In genomic region chr11:9757809-9758675, GRCh38 we compare ENCODE assay signal across 1 cellular context.
A peak's percentile ranks its signal among the peaks of the same experiment; 100 is the strongest.
TF ChIP-seq lines count a peak whose summit lies in the region.

No MANE protein-coding gene starts in this region.

TF ChIP-seq in HepG2, 621 proteins besides CTCF, POLR2A, EP300 and RAD21 (continued from another document and continues in another):
- TF ChIP-seq ZNF280D (CRISPR knock-in tag; IDR thresholded peaks at IDR 0.05) = no peak
- no peak for TF ChIP-seq PBX3 (CRISPR knock-in tag; IDR thresholded peaks at IDR 0.05; ENCODE audit: borderline replicate concordance)
- TF ChIP-seq GRHL1 (CRISPR knock-in tag; conservative IDR thresholded peaks at IDR 0.05) = no peak
- TF ChIP-seq ZFP37 (CRISPR knock-in tag; IDR thresholded peaks at IDR 0.05; ENCODE audit: borderline replicate concordance) = 0 out of 2 replicates have a peak, but pooled peaks have one; percentile 15
- TF ChIP-seq HNF1A (IDR thresholded peaks at IDR 0.05; ENCODE audit: low read depth) = no peak
- TF ChIP-seq HNF1A (CRISPR knock-in tag; IDR thresholded peaks at IDR 0.05; ENCODE audit: borderline replicate concordance) = no peak; the same call in 1 of the 2 replicates
- peak; percentile 55; the same call in 1 of the 2 replicates for TF ChIP-seq ZNF264 (CRISPR knock-in tag; IDR thresholded peaks at IDR 0.05)
- TF ChIP-seq ISX (CRISPR knock-in tag; conservative IDR thresholded peaks at IDR 0.05) = no peak
- TF ChIP-seq HIVEP1 (CRISPR knock-in tag; IDR thresholded peaks at IDR 0.05) = peak; percentile 82; the same call in 1 of the 2 replicates
- TF ChIP-seq MLLT10 (CRISPR knock-in tag; IDR thresholded peaks at IDR 0.05) = no peak
- TF ChIP-seq ZNF841 (CRISPR knock-in tag; IDR thresholded peaks at IDR 0.05; ENCODE audit: borderline replicate concordance) = no peak
- peak; percentile 77 for TF ChIP-seq ZNF296 (CRISPR knock-in tag; conservative IDR thresholded peaks at IDR 0.05)
- TF ChIP-seq SPEN (CRISPR knock-in tag; IDR thresholded peaks at IDR 0.05; ENCODE audit: low read depth) = no peak
- TF ChIP-seq ZNF549 (CRISPR knock-in tag; IDR thresholded peaks at IDR 0.05) = no peak
- peak; percentile 46; the same call in 1 of the 2 replicates for TF ChIP-seq ZFP91 (CRISPR knock-in tag; IDR thresholded peaks at IDR 0.05; ENCODE audit: borderline replicate concordance)
- TF ChIP-seq ARNT2 (CRISPR knock-in tag; IDR thresholded peaks at IDR 0.05; ENCODE audit: low read depth) = peak; percentile 63; the same call in 1 of the 2 replicates
- peak; percentile 54; the same call in 1 of the 2 replicates for TF ChIP-seq ZNF232 (CRISPR knock-in tag; IDR thresholded peaks at IDR 0.05; ENCODE audit: borderline replicate concordance)
- TF ChIP-seq ZNF788 (CRISPR knock-in tag; IDR thresholded peaks at IDR 0.05; ENCODE audit: borderline replicate concordance) = no peak; the same call in 1 of the 2 replicates
- TF ChIP-seq RORA (CRISPR knock-in tag; IDR thresholded peaks at IDR 0.05) = no peak
- no peak; the same call in 1 of the 2 replicates for TF ChIP-seq HBP1 (CRISPR knock-in tag; IDR thresholded peaks at IDR 0.05; ENCODE audit: low read depth)
- TF ChIP-seq ZNF557 (CRISPR knock-in tag; IDR thresholded peaks at IDR 0.05) = no peak
- TF ChIP-seq ZFP62 (CRISPR knock-in tag; IDR thresholded peaks at IDR 0.05) = no peak
- TF ChIP-seq ZNF556 (CRISPR knock-in tag; IDR thresholded peaks at IDR 0.05; ENCODE audit: borderline replicate concordance) = no peak
- TF ChIP-seq POLR2G (IDR thresholded peaks at IDR 0.05; ENCODE audit: low read depth, low read length) = peak; percentile 71
- no peak for TF ChIP-seq SRSF9 (IDR thresholded peaks at IDR 0.05; ENCODE audit: borderline replicate concordance, insufficient read depth, low read depth, low read length, poor library complexity, severe bottlenecking)
- TF ChIP-seq STAT6 (CRISPR knock-in tag; IDR thresholded peaks at IDR 0.05; ENCODE audit: borderline replicate concordance) = no peak
- TF ChIP-seq MTF2 (CRISPR knock-in tag; IDR thresholded peaks at IDR 0.05; ENCODE audit: borderline replicate concordance) = no peak
- TF ChIP-seq ZNF646 (CRISPR knock-in tag; IDR thresholded peaks at IDR 0.05) = no peak
